In the genomic region with DNA sequence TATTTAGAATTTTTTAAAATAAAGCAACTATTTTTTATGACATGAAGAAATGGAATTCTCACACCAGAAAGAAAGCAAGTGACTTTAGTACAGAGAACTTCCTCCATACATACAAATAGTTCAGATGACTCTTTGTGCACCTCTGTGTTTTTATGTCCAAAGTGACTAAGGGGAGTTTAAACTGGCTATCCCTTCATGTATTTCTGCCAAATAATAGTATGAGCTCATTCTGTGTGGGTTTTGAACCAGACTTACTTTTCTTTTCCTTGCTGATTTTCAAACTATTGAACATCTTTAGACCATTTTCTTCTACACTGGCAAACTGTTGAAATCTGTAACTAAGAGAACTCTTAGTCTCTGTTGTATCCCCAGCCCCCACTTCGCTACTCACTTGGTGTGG, we compare ENCODE assay signal across 1 cellular context.
TF ChIP-seq lines count a peak whose summit lies in the region.

No MANE protein-coding gene starts in this region.

TF ChIP-seq in GM23338, 12 proteins besides CTCF, POLR2A, EP300 and RAD21 (continued from another document):
- TF ChIP-seq, protein P1, sequence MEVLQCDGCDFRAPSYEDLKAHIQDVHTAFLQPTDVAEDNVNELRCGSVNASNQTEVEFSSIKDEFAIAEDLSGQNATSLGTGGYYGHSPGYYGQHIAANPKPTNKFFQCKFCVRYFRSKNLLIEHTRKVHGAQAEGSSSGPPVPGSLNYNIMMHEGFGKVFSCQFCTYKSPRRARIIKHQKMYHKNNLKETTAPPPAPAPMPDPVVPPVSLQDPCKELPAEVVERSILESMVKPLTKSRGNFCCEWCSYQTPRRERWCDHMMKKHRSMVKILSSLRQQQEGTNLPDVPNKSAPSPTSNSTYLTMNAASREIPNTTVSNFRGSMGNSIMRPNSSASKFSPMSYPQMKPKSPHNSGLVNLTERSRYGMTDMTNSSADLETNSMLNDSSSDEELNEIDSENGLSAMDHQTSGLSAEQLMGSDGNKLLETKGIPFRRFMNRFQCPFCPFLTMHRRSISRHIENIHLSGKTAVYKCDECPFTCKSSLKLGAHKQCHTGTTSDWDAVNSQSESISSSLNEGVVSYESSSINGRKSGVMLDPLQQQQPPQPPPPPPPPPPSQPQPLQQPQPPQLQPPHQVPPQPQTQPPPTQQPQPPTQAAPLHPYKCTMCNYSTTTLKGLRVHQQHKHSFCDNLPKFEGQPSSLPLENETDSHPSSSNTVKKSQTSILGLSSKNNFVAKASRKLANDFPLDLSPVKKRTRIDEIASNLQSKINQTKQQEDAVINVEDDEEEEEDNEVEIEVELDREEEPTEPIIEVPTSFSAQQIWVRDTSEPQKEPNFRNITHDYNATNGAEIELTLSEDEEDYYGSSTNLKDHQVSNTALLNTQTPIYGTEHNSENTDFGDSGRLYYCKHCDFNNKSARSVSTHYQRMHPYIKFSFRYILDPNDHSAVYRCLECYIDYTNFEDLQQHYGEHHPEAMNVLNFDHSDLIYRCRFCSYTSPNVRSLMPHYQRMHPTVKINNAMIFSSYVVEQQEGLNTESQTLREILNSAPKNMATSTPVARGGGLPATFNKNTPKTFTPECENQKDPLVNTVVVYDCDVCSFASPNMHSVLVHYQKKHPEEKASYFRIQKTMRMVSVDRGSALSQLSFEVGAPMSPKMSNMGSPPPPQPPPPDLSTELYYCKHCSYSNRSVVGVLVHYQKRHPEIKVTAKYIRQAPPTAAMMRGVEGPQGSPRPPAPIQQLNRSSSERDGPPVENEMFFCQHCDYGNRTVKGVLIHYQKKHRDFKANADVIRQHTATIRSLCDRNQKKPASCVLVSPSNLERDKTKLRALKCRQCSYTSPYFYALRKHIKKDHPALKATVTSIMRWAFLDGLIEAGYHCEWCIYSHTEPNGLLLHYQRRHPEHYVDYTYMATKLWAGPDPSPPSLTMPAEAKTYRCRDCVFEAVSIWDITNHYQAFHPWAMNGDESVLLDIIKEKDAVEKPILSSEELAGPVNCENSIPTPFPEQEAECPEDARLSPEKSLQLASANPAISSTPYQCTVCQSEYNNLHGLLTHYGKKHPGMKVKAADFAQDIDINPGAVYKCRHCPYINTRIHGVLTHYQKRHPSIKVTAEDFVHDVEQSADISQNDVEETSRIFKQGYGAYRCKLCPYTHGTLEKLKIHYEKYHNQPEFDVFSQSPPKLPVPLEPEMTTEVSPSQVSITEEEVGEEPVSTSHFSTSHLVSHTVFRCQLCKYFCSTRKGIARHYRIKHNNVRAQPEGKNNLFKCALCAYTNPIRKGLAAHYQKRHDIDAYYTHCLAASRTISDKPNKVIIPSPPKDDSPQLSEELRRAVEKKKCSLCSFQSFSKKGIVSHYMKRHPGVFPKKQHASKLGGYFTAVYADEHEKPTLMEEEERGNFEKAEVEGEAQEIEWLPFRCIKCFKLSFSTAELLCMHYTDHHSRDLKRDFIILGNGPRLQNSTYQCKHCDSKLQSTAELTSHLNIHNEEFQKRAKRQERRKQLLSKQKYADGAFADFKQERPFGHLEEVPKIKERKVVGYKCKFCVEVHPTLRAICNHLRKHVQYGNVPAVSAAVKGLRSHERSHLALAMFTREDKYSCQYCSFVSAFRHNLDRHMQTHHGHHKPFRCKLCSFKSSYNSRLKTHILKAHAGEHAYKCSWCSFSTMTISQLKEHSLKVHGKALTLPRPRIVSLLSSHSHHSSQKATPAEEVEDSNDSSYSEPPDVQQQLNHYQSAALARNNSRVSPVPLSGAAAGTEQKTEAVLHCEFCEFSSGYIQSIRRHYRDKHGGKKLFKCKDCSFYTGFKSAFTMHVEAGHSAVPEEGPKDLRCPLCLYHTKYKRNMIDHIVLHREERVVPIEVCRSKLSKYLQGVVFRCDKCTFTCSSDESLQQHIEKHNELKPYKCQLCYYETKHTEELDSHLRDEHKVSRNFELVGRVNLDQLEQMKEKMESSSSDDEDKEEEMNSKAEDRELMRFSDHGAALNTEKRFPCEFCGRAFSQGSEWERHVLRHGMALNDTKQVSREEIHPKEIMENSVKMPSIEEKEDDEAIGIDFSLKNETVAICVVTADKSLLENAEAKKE (CRISPR knock-in tag; IDR thresholded peaks at IDR 0.05): no peak
- TF ChIP-seq STAT1 (IDR thresholded peaks at IDR 0.05; ENCODE audit: unreplicated experiment) (no peak), ZNF114 (CRISPR knock-in tag; IDR thresholded peaks at IDR 0.05) (no peak), POLR2AphosphoS5 (IDR thresholded peaks at IDR 0.05; ENCODE audit: low read depth) (no peak), ZNF331 (CRISPR knock-in tag; IDR thresholded peaks at IDR 0.05; ENCODE audit: low read depth) (no peak), JUNB (IDR thresholded peaks at IDR 0.05; ENCODE audit: unreplicated experiment) (no peak), NANOG (IDR thresholded peaks at IDR 0.05; ENCODE audit: borderline replicate concordance) (no peak), CREB1 (CRISPR knock-in tag; IDR thresholded peaks at IDR 0.05; ENCODE audit: low read depth) (no peak)
